2 cellular contexts compared by ENCODE assay signal in the genomic region with DNA sequence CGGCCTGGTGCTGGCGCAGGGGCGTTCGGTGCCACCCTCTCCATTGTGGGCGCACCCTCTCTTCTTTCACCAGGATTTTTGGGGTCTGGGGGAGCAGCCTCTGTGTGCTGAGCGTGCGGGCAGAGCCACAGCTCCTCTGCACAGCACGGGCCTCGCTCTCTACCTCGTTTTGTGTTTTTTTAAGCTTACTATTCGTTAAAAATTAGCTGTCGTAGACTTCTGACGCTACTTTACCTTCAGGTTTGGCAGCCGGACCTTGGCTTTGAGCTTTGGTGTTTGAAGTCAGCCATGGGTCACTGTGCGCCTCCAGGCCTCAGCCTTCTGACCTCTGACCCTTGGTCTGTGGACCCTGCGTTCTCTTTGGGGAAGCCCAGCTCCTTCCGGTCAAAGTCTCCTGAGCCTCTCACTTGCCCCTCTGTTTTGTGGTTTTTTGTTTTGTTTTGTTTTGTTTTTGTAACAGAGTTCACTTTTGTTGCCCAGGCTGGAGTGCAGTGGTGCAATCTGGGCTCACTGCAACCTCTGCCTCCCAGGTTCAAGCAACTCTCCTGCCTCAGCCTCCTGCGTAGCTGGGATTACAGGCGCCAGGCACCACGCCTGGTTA.
A peak's percentile ranks its signal among the peaks of the same experiment; 100 is the strongest.
TF ChIP-seq lines count a peak whose summit lies in the region.

No MANE protein-coding gene starts in this region.

TF ChIP-seq in GM23338, 12 proteins besides CTCF, POLR2A, EP300 and RAD21 (continued from another document):
- TF ChIP-seq CREB1 (CRISPR knock-in tag; IDR thresholded peaks at IDR 0.05; ENCODE audit: low read depth) (no peak), ZNF114 (CRISPR knock-in tag; IDR thresholded peaks at IDR 0.05) (no peak), EZH2phosphoT487 (IDR thresholded peaks at IDR 0.05; ENCODE audit: unreplicated experiment) (no peak)

TF ChIP-seq in HepG2, 621 proteins besides CTCF, POLR2A, EP300 and RAD21 (continued from another document and continues in another):
- TF ChIP-seq HMGXB4 (CRISPR knock-in tag; IDR thresholded peaks at IDR 0.05; ENCODE audit: borderline replicate concordance in 1 of 2, low read depth in 1 of 2), result peak in 1 of 2 experiments; percentile 71; a peak in 1 of 4 replicates
- peak; percentile 89 for TF ChIP-seq GATAD2A (CRISPR knock-in tag; IDR thresholded peaks at IDR 0.05)
- no peak for TF ChIP-seq PCBP2 (optimal IDR thresholded peaks at IDR 0.05; ENCODE audit: low read depth, low read length, poor library complexity, severe bottlenecking)
- TF ChIP-seq TEAD2 (CRISPR knock-in tag; IDR thresholded peaks at IDR 0.05), result no peak
- TF ChIP-seq ZNF572 (CRISPR knock-in tag; IDR thresholded peaks at IDR 0.05), result 0 out of 2 replicates have a peak, but pooled peaks have one; percentile 36
- peak; percentile 88 for TF ChIP-seq HDAC2 (CRISPR knock-in tag; IDR thresholded peaks at IDR 0.05)
- no peak for TF ChIP-seq ZNF549 (CRISPR knock-in tag; IDR thresholded peaks at IDR 0.05)
- TF ChIP-seq ZNF276 (CRISPR knock-in tag; IDR thresholded peaks at IDR 0.05; ENCODE audit: low read depth), result no peak
- TF ChIP-seq, protein P1, sequence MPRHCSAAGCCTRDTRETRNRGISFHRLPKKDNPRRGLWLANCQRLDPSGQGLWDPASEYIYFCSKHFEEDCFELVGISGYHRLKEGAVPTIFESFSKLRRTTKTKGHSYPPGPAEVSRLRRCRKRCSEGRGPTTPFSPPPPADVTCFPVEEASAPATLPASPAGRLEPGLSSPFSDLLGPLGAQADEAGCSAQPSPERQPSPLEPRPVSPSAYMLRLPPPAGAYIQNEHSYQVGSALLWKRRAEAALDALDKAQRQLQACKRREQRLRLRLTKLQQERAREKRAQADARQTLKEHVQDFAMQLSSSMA (CRISPR knock-in tag; IDR thresholded peaks at IDR 0.05), result no peak
- TF ChIP-seq ARNTL (CRISPR knock-in tag; IDR thresholded peaks at IDR 0.05), result peak; percentile 79
- no peak for TF ChIP-seq ZBTB3 (CRISPR knock-in tag; IDR thresholded peaks at IDR 0.05; ENCODE audit: borderline replicate concordance, low read depth)
- peak; percentile 78; the same call in 1 of the 2 replicates for TF ChIP-seq ERF (CRISPR knock-in tag; IDR thresholded peaks at IDR 0.05)
- TF ChIP-seq ZBTB39 (CRISPR knock-in tag; IDR thresholded peaks at IDR 0.05), result peak; percentile 76; the same call in 1 of the 2 replicates
- no peak for TF ChIP-seq POLR2AphosphoS5 (IDR thresholded peaks at IDR 0.05; ENCODE audit: low read depth, low read length)
- TF ChIP-seq, protein P2, sequence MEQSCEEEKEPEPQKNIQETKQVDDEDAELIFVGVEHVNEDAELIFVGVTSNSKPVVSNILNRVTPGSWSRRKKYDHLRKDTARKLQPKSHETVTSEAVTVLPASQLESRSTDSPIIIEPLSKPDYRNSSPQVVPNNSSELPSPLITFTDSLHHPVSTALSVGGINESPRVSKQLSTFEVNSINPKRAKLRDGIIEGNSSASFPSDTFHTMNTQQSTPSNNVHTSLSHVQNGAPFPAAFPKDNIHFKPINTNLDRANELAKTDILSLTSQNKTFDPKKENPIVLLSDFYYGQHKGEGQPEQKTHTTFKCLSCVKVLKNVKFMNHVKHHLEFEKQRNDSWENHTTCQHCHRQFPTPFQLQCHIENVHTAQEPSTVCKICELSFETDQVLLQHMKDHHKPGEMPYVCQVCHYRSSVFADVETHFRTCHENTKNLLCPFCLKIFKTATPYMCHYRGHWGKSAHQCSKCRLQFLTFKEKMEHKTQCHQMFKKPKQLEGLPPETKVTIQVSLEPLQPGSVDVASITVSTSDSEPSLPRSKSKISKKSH (CRISPR knock-in tag; IDR thresholded peaks at IDR 0.05; ENCODE audit: borderline replicate concordance), result no peak
- TF ChIP-seq ISX (CRISPR knock-in tag; conservative IDR thresholded peaks at IDR 0.05), result no peak
- TF ChIP-seq, protein P3, sequence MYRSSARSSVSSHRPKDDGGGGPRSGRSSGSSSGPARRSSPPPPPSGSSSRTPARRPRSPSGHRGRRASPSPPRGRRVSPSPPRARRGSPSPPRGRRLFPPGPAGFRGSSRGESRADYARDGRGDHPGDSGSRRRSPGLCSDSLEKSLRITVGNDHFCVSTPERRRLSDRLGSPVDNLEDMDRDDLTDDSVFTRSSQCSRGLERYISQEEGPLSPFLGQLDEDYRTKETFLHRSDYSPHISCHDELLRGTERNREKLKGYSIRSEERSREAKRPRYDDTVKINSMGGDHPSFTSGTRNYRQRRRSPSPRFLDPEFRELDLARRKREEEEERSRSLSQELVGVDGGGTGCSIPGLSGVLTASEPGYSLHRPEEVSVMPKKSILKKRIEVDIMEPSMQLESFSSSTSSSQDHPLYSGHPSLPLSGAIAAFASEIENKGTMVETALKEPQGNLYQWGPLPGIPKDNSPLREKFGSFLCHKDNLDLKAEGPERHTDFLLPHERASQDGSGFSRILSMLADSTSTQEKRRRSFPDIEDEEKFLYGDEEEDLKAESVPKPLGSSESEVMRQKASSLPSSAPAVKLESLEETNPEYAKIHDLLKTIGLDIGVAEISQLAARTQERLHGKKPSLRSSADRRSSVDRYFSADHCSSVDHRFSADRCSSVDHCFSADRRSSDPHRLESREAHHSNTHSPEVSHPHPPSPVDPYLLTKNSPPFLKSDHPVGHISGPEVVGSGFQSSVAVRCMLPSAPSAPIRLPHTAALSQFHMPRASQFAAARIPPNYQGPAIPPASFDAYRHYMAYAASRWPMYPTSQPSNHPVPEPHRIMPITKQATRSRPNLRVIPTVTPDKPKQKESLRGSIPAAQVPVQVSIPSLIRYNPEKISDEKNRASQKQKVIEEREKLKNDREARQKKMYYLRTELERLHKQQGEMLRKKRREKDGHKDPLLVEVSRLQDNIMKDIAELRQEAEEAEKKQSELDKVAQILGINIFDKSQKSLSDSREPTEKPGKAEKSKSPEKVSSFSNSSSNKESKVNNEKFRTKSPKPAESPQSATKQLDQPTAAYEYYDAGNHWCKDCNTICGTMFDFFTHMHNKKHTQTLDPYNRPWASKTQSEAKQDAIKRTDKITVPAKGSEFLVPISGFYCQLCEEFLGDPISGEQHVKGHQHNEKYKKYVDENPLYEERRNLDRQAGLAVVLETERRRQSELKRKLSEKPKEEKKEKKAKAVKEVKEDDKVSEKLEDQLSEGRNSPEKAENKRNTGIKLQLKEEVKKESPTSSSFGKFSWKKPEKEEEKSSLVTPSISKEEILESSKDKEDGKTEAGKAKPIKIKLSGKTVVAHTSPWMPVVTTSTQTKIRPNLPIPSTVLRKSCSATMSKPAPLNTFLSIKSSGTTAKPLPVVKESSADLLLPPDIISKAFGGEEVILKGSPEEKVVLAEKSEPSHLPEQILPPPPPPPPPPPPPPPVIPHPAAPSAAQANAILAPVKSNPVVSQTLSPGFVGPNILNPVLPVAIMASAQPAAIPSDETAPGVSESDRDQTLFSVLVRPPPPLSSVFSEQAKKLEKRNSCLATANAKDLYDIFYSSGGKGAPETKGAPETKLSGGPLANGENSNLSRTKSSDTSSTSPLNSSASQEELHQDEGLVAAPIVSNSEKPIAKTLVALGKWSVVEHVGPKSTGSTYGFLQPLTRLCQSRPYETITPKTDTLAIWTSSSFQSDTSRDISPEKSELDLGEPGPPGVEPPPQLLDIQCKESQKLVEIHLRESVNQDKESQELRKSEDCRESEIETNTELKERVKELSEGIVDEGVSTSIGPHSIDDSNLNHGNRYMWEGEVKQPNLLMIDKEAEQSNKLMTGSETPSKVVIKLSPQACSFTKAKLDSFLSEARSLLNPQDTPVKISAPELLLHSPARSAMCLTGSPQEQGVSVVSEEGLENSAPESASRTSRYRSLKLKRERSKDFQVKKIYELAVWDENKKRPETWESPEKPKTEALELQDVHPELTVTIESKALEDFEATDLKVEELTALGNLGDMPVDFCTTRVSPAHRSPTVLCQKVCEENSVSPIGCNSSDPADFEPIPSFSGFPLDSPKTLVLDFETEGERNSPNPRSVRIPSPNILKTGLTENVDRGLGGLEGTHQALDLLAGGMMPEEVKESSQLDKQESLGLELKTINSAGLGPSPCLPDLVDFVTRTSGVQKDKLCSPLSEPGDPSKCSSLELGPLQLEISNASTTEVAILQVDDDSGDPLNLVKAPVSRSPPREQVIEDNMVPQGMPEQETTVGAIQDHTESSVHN (CRISPR knock-in tag; IDR thresholded peaks at IDR 0.05), result no peak
- TF ChIP-seq DPF2 (CRISPR knock-in tag; IDR thresholded peaks at IDR 0.05; ENCODE audit: borderline replicate concordance, low read depth), result peak; percentile 42; the same call in 1 of the 2 replicates
- TF ChIP-seq MED8 (CRISPR knock-in tag; IDR thresholded peaks at IDR 0.05; ENCODE audit: insufficient replicate concordance), result peak; percentile 43
- no peak for TF ChIP-seq ZNF468 (CRISPR knock-in tag; IDR thresholded peaks at IDR 0.05)
- TF ChIP-seq NFYC (CRISPR knock-in tag; IDR thresholded peaks at IDR 0.05), result no peak
- peak; percentile 64; the same call in 1 of the 2 replicates for TF ChIP-seq TARDBP (CRISPR knock-in tag; IDR thresholded peaks at IDR 0.05)
- TF ChIP-seq THAP11 (CRISPR knock-in tag; IDR thresholded peaks at IDR 0.05), result peak; percentile 55
- TF ChIP-seq FOXM1 (CRISPR knock-in tag; IDR thresholded peaks at IDR 0.05), result no peak
- TF ChIP-seq ZBTB49 (CRISPR knock-in tag; IDR thresholded peaks at IDR 0.05; ENCODE audit: borderline replicate concordance), result no peak
- no peak for TF ChIP-seq ATAD3A (CRISPR knock-in tag; IDR thresholded peaks at IDR 0.05)
- TF ChIP-seq ZFX (CRISPR knock-in tag; IDR thresholded peaks at IDR 0.05; ENCODE audit: low read depth), result peak; percentile 59; the same call in 1 of the 2 replicates
- TF ChIP-seq MTERF4 (CRISPR knock-in tag; IDR thresholded peaks at IDR 0.05), result no peak
- peak; percentile 63; the same call in 1 of the 2 replicates for TF ChIP-seq THRA (CRISPR knock-in tag; IDR thresholded peaks at IDR 0.05; ENCODE audit: borderline replicate concordance)
- TF ChIP-seq KDM5B (CRISPR knock-in tag; IDR thresholded peaks at IDR 0.05; ENCODE audit: borderline replicate concordance), result peak; percentile 61; the same call in 1 of the 2 replicates
